ENCODE assay signal across 2 cellular contexts in genomic region chr3:15771444-15771843, GRCh38.
TF ChIP-seq lines count a peak whose summit lies in the region.

No MANE protein-coding gene starts in this region.

TF ChIP-seq in IMR-90, 13 proteins besides CTCF, POLR2A, EP300 and RAD21:
- no peak for TF ChIP-seq MAZ (IDR thresholded peaks at IDR 0.05; ENCODE audit: borderline replicate concordance, low read depth, low read length)
- no peak for TF ChIP-seq MAFK (IDR thresholded peaks at IDR 0.05; ENCODE audit: low read depth, low read length)
- TF ChIP-seq ELK1 (IDR thresholded peaks at IDR 0.05; ENCODE audit: borderline replicate concordance, low read depth, low read length), result no peak
- no peak for TF ChIP-seq SMC3 (IDR thresholded peaks at IDR 0.05; ENCODE audit: low read depth, low read length)
- no peak for TF ChIP-seq FOS (IDR thresholded peaks at IDR 0.05; ENCODE audit: low read depth, low read length)

TF ChIP-seq in GM12878, 131 proteins besides CTCF, POLR2A, EP300 and RAD21:
- TF ChIP-seq JUNB (IDR thresholded peaks at IDR 0.05), result no peak
- TF ChIP-seq PAX5 (IDR thresholded peaks at IDR 0.05; ENCODE audit: borderline replicate concordance, low read depth, low read length), result no peak
- no peak for TF ChIP-seq ZBED1 (IDR thresholded peaks at IDR 0.05; ENCODE audit: borderline replicate concordance)
- no peak for TF ChIP-seq TCF7 (IDR thresholded peaks at IDR 0.05; ENCODE audit: borderline replicate concordance)
- no peak for TF ChIP-seq STAT1 (conservative IDR thresholded peaks at IDR 0.05)
- TF ChIP-seq IKZF2 (IDR thresholded peaks at IDR 0.05), result no peak
- no peak for TF ChIP-seq PRDM15 (CRISPR knock-in tag; IDR thresholded peaks at IDR 0.05)
- no peak for TF ChIP-seq TBL1XR1 (IDR thresholded peaks at IDR 0.05; ENCODE audit: low read depth, low read length)
- no peak for TF ChIP-seq PML (IDR thresholded peaks at IDR 0.05; ENCODE audit: low read length)
- no peak for TF ChIP-seq BCLAF1 (IDR thresholded peaks at IDR 0.05)
- TF ChIP-seq TARDBP (IDR thresholded peaks at IDR 0.05; ENCODE audit: borderline replicate concordance), result no peak
- no peak for TF ChIP-seq SREBF2 (IDR thresholded peaks at IDR 0.05; ENCODE audit: low read length)
- no peak for TF ChIP-seq CBX3 (IDR thresholded peaks at IDR 0.05; ENCODE audit: borderline replicate concordance, low read depth)
- no peak for TF ChIP-seq ATF7 (IDR thresholded peaks at IDR 0.05; ENCODE audit: low read depth)
- no peak for TF ChIP-seq SIN3A (IDR thresholded peaks at IDR 0.05; ENCODE audit: low read depth, low read length)
- TF ChIP-seq RELA (IDR thresholded peaks at IDR 0.05; ENCODE audit: borderline replicate concordance, partially characterized antibody), result no peak
- TF ChIP-seq YBX1 (IDR thresholded peaks at IDR 0.05), result no peak
- no peak for TF ChIP-seq PBX3 (IDR thresholded peaks at IDR 0.05; ENCODE audit: insufficient replicate concordance, low read depth, low read length)
- TF ChIP-seq GATAD2B (conservative IDR thresholded peaks at IDR 0.05; ENCODE audit: low read depth), result no peak
- TF ChIP-seq ATF2 (IDR thresholded peaks at IDR 0.05; ENCODE audit: low read length), result no peak
